In the genomic region with DNA sequence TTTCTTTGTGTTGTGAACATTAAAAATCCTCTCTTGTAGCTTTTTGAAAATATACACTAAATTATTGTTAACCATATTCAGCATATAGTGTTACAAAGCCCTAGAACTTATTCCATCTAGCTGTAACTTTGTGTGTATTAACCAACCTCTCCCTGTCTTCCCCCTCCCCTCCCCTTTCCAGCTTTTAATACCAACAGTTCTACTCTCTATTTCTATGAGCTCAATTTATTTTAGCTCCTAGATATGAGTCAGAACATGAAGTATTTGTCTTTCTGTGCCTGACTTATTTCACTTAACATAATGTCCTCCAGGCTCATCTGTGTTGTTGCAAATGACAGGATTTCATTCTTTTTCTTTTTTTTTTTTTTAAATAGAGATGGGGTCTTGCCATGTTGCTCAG, we compare ENCODE assay signal across 20 cellular contexts.
"Had no signal": no experiment of that assay in that cellular context is flagged by ENCODE, and none has a peak within 500 bp of the region (broad histone marks: within the 10 kb centered on the region; RNA-seq: fewer than 3 reads in every experiment).

No MANE protein-coding gene starts in this region.

- H3K27me3 Mint-ChIP-seq: activated CD4-positive, alpha-beta memory T cell treated with anti-CD3 and anti-CD28 coated beads, Interleukin-2, amount 10 ng/mL, durations not matched to agents 7 days and 5 days; activated naive CD4-positive, alpha-beta T cell treated with anti-CD3 and anti-CD28 coated beads, Interleukin-2, amount 50 U/mL, for 24 hours; memory B cell; naive thymus-derived CD4-positive, alpha-beta T cell; stimulated activated memory B cell treated with anti-CD40 and anti-IgM and Interleukin-4, amounts not matched to agents 10 μg/mL and 1 μg/mL and 100 μg/mL, for 72 hours; T-helper 17 cell had no signal

- H3K9me3 Mint-ChIP-seq: activated CD4-positive, alpha-beta memory T cell treated with anti-CD3 and anti-CD28 coated beads, Interleukin-2, amount 10 ng/mL, durations not matched to agents 7 days and 5 days; activated naive CD4-positive, alpha-beta T cell treated with anti-CD3 and anti-CD28 coated beads, Interleukin-2, amount 50 U/mL, for 24 hours; naive thymus-derived CD4-positive, alpha-beta T cell; stimulated activated memory B cell treated with anti-CD40 and anti-IgM and Interleukin-4, amounts not matched to agents 10 μg/mL and 1 μg/mL and 100 μg/mL, for 72 hours; WTC11 had no signal

- H3K27ac ChIP-seq: colonic mucosa, esophagus muscularis mucosa, heart right ventricle, neutrophil had no signal

- H3K27me3 ChIP-seq: colonic mucosa, esophagus muscularis mucosa, heart right ventricle, neutrophil had no signal

- H3K27ac Mint-ChIP-seq: activated CD4-positive, alpha-beta memory T cell treated with anti-CD3 and anti-CD28 coated beads, Interleukin-2, amount 10 ng/mL, durations not matched to agents 7 days and 5 days; activated naive CD4-positive, alpha-beta T cell treated with anti-CD3 and anti-CD28 coated beads, Interleukin-2, amount 50 U/mL, for 24 hours; memory B cell; naive thymus-derived CD4-positive, alpha-beta T cell; stimulated activated memory B cell treated with anti-CD40 and anti-IgM and Interleukin-4, amounts not matched to agents 10 μg/mL and 1 μg/mL and 100 μg/mL, for 72 hours; T-helper 17 cell; WTC11 had no signal

- H3K4me3 Mint-ChIP-seq: activated CD4-positive, alpha-beta memory T cell treated with anti-CD3 and anti-CD28 coated beads, Interleukin-2, amount 10 ng/mL, durations not matched to agents 7 days and 5 days; activated naive CD4-positive, alpha-beta T cell treated with anti-CD3 and anti-CD28 coated beads, Interleukin-2, amount 50 U/mL, for 24 hours; memory B cell; naive thymus-derived CD4-positive, alpha-beta T cell; stimulated activated memory B cell treated with anti-CD40 and anti-IgM and Interleukin-4, amounts not matched to agents 10 μg/mL and 1 μg/mL and 100 μg/mL, for 72 hours; T-helper 17 cell; WTC11 had no signal

- FAIRE-seq: frontal cortex had no signal

- H3K4me1 ChIP-seq: colonic mucosa had no signal

- H3K9me3 ChIP-seq: colonic mucosa, esophagus muscularis mucosa, heart right ventricle, mucosa of descending colon, neutrophil had no signal

- H3K36me3 ChIP-seq: colonic mucosa, esophagus muscularis mucosa, neutrophil had no signal

- DNase-seq: activated CD4-positive, alpha-beta memory T cell treated with anti-CD3 and anti-CD28 coated beads, Interleukin-2, amount 10 ng/mL, durations not matched to agents 7 days and 5 days; activated CD4-positive, alpha-beta T cell treated with anti-CD3 and anti-CD28 coated beads for 4 hours; activated CD8-positive, alpha-beta memory T cell treated with anti-CD3 and anti-CD28 coated beads, Interleukin-2, amount 50 U/mL, for 4 hours; activated effector memory CD4-positive, alpha-beta T cell treated with anti-CD3 and anti-CD28 coated beads, Interleukin-2, amount 50 U/mL, for 16 hours; activated T-cell treated with anti-CD3 and anti-CD28 coated beads, Interleukin-2, amount 50 U/mL, for 48 hours; colonic mucosa; heart right ventricle; mucosa of descending colon; naive thymus-derived CD4-positive, alpha-beta T cell; retina; stimulated activated CD4-positive, alpha-beta T cell treated with anti-CD3 and anti-CD28 coated beads, Interleukin-2, amount 100 ng/mL, for 48 hours; T-helper 17 cell; trophoblast cell had no signal

- H3K4me3 ChIP-seq: colonic mucosa, esophagus muscularis mucosa, heart right ventricle, mucosa of descending colon had no signal

- ATAC-seq: heart right ventricle; mucosa of descending colon; naive thymus-derived CD4-positive, alpha-beta T cell; stimulated activated memory B cell treated with anti-CD40 and anti-IgM and Interleukin-4, amounts not matched to agents 10 μg/mL and 1 μg/mL and 100 μg/mL, for 72 hours; T-helper 17 cell; WTC11 had no signal
